In the genomic region with DNA sequence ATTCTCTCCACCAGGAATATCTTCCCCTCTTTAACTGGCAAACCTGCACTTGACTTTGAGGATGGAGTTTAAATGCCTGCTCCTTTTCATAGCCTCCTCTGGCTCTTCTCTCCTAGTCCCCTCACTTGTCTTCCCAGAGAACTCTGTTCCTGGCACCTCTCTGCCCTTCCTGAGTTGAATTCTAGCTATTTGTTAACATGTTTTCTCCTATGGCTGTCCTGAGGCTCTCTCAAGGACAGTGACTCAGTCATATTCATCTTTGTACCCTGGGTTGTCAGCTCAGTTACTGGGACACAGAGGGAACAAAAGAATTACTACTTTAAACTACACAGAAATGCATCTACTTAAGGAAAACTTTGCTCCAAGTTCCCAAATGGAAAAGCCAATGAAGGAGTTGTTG, we compare ENCODE assay signal across 1 cellular context.
TF ChIP-seq lines count a peak whose summit lies in the region.

No MANE protein-coding gene starts in this region.

TF ChIP-seq in HepG2, 621 proteins besides CTCF, POLR2A, EP300 and RAD21:
- TF ChIP-seq HNF4A (CRISPR knock-in tag; IDR thresholded peaks at IDR 0.05) (peak; percentile 25; the same call in 1 of the 2 replicates), NFE2L2 (IDR thresholded peaks at IDR 0.05; ENCODE audit: low read length) (0 out of 2 replicates have a peak, but pooled peaks have one; percentile 19), CC2D1A (CRISPR knock-in tag; IDR thresholded peaks at IDR 0.05) (no peak), FOSL2 (CRISPR knock-in tag; IDR thresholded peaks at IDR 0.05) (peak; percentile 45), GATAD2A (CRISPR knock-in tag; IDR thresholded peaks at IDR 0.05) (0 out of 2 replicates have a peak, but pooled peaks have one; percentile 16), NR1H2 (CRISPR knock-in tag; IDR thresholded peaks at IDR 0.05; ENCODE audit: borderline replicate concordance, low read depth) (no peak)
- TF ChIP-seq, protein P1, sequence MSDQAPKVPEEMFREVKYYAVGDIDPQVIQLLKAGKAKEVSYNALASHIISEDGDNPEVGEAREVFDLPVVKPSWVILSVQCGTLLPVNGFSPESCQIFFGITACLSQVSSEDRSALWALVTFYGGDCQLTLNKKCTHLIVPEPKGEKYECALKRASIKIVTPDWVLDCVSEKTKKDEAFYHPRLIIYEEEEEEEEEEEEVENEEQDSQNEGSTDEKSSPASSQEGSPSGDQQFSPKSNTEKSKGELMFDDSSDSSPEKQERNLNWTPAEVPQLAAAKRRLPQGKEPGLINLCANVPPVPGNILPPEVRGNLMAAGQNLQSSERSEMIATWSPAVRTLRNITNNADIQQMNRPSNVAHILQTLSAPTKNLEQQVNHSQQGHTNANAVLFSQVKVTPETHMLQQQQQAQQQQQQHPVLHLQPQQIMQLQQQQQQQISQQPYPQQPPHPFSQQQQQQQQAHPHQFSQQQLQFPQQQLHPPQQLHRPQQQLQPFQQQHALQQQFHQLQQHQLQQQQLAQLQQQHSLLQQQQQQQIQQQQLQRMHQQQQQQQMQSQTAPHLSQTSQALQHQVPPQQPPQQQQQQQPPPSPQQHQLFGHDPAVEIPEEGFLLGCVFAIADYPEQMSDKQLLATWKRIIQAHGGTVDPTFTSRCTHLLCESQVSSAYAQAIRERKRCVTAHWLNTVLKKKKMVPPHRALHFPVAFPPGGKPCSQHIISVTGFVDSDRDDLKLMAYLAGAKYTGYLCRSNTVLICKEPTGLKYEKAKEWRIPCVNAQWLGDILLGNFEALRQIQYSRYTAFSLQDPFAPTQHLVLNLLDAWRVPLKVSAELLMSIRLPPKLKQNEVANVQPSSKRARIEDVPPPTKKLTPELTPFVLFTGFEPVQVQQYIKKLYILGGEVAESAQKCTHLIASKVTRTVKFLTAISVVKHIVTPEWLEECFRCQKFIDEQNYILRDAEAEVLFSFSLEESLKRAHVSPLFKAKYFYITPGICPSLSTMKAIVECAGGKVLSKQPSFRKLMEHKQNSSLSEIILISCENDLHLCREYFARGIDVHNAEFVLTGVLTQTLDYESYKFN (CRISPR knock-in tag; conservative IDR thresholded peaks at IDR 0.05), result 0 out of 2 replicates have a peak, but pooled peaks have one; percentile 34
TF ChIP-seq in HepG2: peak in this region for 5.
